Comparison of ENCODE assay signal across 21 cellular contexts in the genomic region with DNA sequence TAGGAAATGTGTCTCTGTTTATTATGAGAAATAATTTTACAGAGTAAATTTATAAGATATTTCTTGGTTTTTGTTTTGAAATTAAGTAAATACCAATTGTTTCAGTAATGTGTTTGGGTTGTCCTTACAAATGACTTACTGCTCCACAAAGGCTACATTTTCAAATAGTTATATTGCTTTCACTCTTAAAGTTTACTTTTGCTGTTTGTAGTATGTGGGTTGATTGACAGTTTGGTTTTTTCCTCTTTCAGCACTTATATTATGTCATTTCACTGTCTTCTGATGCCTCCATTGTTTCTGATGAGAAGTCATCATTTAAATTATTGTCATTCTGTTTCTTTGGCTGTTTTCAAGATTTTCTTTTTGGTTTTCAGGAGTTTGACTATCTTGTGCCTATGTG. TPM values are rescaled to one million over a fixed set of nuclear protein-coding genes. Genes with fewer than 3 reads are reported as not detected.
A peak's percentile ranks its signal among the peaks of the same experiment; 100 is the strongest.
DNase-seq lines count a peak whose midpoint lies in the region; ATAC-seq and TF ChIP-seq lines count a peak whose summit lies in the region.
"Had no signal": no experiment of that assay in that cellular context is flagged by ENCODE, and none has a peak within 500 bp of the region (broad histone marks: within the 10 kb centered on the region; RNA-seq: fewer than 3 reads in every experiment).

No MANE protein-coding gene starts in this region.

- no peak overlapping the region for H3K27ac ChIP-seq in heart left ventricle
- H3K27ac ChIP-seq: neutrophil, PC-9, prostate gland, upper lobe of left lung had no signal

- intact Hi-C loops in heart left ventricle (cut with DNase I), result no loop called here

- peak overlapping the region; percentile 66 for H3K27ac Mint-ChIP-seq in activated naive CD8-positive, alpha-beta T cell
- H3K27ac Mint-ChIP-seq in activated naive CD8-positive, alpha-beta T cell treated with anti-CD3 and anti-CD28 coated beads for 36 hours, result no peak overlapping the region
- H3K27ac Mint-ChIP-seq in activated naive CD8-positive, alpha-beta T cell treated with anti-CD3 and anti-CD28 coated beads, Interleukin-2, amount 50 U/mL, for 24 hours, result peak overlapping the region; percentile 68
- H3K27ac Mint-ChIP-seq in stimulated activated naive B cell treated with anti-CD40 and anti-IgM and Interleukin-4, amounts not matched to agents 10 μg/mL and 1 μg/mL and 100 μg/mL, for 72 hours, result peak overlapping the region; percentile 68

- H3K9me3 ChIP-seq in heart left ventricle, result no peaks in the 10 kb centered on the region
- H3K9me3 ChIP-seq: neutrophil, prostate gland, upper lobe of left lung had no signal

- H3K27me3 Mint-ChIP-seq in activated naive CD8-positive, alpha-beta T cell, result no peaks in the 10 kb centered on the region
- H3K27me3 Mint-ChIP-seq in activated naive CD8-positive, alpha-beta T cell treated with anti-CD3 and anti-CD28 coated beads for 36 hours, result no peaks in the 10 kb centered on the region
- no peaks in the 10 kb centered on the region for H3K27me3 Mint-ChIP-seq in activated naive CD8-positive, alpha-beta T cell treated with anti-CD3 and anti-CD28 coated beads, Interleukin-2, amount 50 U/mL, for 24 hours
- H3K27me3 Mint-ChIP-seq in stimulated activated naive B cell treated with anti-CD40 and anti-IgM and Interleukin-4, amounts not matched to agents 10 μg/mL and 1 μg/mL and 100 μg/mL, for 72 hours, result no peaks in the 10 kb centered on the region

- TF ChIP-seq POLR2A in heart left ventricle (IDR thresholded peaks at IDR 0.05), result no peak

- H3K27me3 ChIP-seq in heart left ventricle, result no peaks in the 10 kb centered on the region
- H3K27me3 ChIP-seq: heart right ventricle, neutrophil, upper lobe of left lung had no signal

- peaks cover 52% of the 10 kb centered on the region for H3K4me1 Mint-ChIP-seq in activated naive CD8-positive, alpha-beta T cell (ENCODE audit: low read depth)
- peaks cover 52% of the 10 kb centered on the region for H3K4me1 Mint-ChIP-seq in activated naive CD8-positive, alpha-beta T cell treated with anti-CD3 and anti-CD28 coated beads for 36 hours
- H3K4me1 Mint-ChIP-seq in activated naive CD8-positive, alpha-beta T cell treated with anti-CD3 and anti-CD28 coated beads, Interleukin-2, amount 50 U/mL, for 24 hours, result peaks cover 47% of the 10 kb centered on the region
- H3K4me1 Mint-ChIP-seq in stimulated activated naive B cell treated with anti-CD40 and anti-IgM and Interleukin-4, amounts not matched to agents 10 μg/mL and 1 μg/mL and 100 μg/mL, for 72 hours, result peaks cover 34 to 38% of the 10 kb centered on the region in 2 donors

- CTCF ChIA-PET in HEK293T (lab: Yijun Ruan, JAX), result no interaction called here

- peaks cover 9% of the 10 kb centered on the region for H3K9me3 Mint-ChIP-seq in activated naive CD8-positive, alpha-beta T cell (ENCODE audit: low read depth)
- peaks cover 17% of the 10 kb centered on the region for H3K9me3 Mint-ChIP-seq in activated naive CD8-positive, alpha-beta T cell treated with anti-CD3 and anti-CD28 coated beads for 36 hours
- peaks cover 8% of the 10 kb centered on the region for H3K9me3 Mint-ChIP-seq in activated naive CD8-positive, alpha-beta T cell treated with anti-CD3 and anti-CD28 coated beads, Interleukin-2, amount 50 U/mL, for 24 hours
- peaks cover 5 to 8% of the 10 kb centered on the region in 2 donors for H3K9me3 Mint-ChIP-seq in stimulated activated naive B cell treated with anti-CD40 and anti-IgM and Interleukin-4, amounts not matched to agents 10 μg/mL and 1 μg/mL and 100 μg/mL, for 72 hours

- H3K36me3 ChIP-seq in heart left ventricle, result peaks cover 0 to 6% (median 0%) of the 10 kb centered on the region in 9 donors
- H3K36me3 ChIP-seq: prostate gland had no signal

- no peak for DNase-seq in activated naive CD8-positive, alpha-beta T cell treated with anti-CD3 and anti-CD28 coated beads for 36 hours
- DNase-seq in HEK293T (ENCODE audit: extremely low spot score) (no peak), heart left ventricle (no peak), amygdala (lab: John Stamatoyannopoulos, UW) (no peak)
- no peak for DNase-seq in activated naive CD8-positive, alpha-beta T cell treated with anti-CD3 and anti-CD28 coated beads, Interleukin-2, amount 50 U/mL, for 24 hours
- no peak for DNase-seq in stimulated activated naive B cell treated with anti-CD40 and anti-IgM and Interleukin-4, amounts not matched to agents 10 μg/mL and 1 μg/mL and 100 μg/mL, for 72 hours
- DNase-seq: activated CD8-positive, alpha-beta memory T cell treated with anti-CD3 and anti-CD28 coated beads, Interleukin-2, amount 50 U/mL, for 4 hours; heart right ventricle; left colon; NCI-H1436 treated with DMSO at 0.1 percent for 48 hours; NCI-H2107; NCI-H446 treated with DMSO at 0.1 percent for 48 hours; PC-9; Right ventricle myocardium superior; stimulated activated CD8-positive, alpha-beta memory T cell treated with anti-CD3 and anti-CD28 coated beads, Interleukin-4, amount 100 ng/mL, for 48 hours; upper lobe of left lung had no signal

- no peak for ATAC-seq in activated naive CD8-positive, alpha-beta T cell treated with anti-CD3 and anti-CD28 coated beads, Interleukin-2, amount 50 U/mL, for 24 hours
- no peak for ATAC-seq in stimulated activated naive B cell treated with anti-CD40 and anti-IgM and Interleukin-4, amounts not matched to agents 10 μg/mL and 1 μg/mL and 100 μg/mL, for 72 hours (replicated peaks)
- ATAC-seq in heart left ventricle (no peak), HG02642 (IDR thresholded peaks at IDR 0.05; ENCODE audit: poor library complexity, unreplicated experiment) (no peak)
- ATAC-seq: left colon had no signal

- peaks cover 17% of the 10 kb centered on the region for H3K36me3 Mint-ChIP-seq in activated naive CD8-positive, alpha-beta T cell
- H3K36me3 Mint-ChIP-seq in activated naive CD8-positive, alpha-beta T cell treated with anti-CD3 and anti-CD28 coated beads for 36 hours, result peaks cover 42% of the 10 kb centered on the region
- peaks cover 26% of the 10 kb centered on the region for H3K36me3 Mint-ChIP-seq in activated naive CD8-positive, alpha-beta T cell treated with anti-CD3 and anti-CD28 coated beads, Interleukin-2, amount 50 U/mL, for 24 hours (ENCODE audit: low read depth)
- H3K36me3 Mint-ChIP-seq in stimulated activated naive B cell treated with anti-CD40 and anti-IgM and Interleukin-4, amounts not matched to agents 10 μg/mL and 1 μg/mL and 100 μg/mL, for 72 hours, result peaks cover 28 to 34% of the 10 kb centered on the region in 2 donors

- H3K4me1 ChIP-seq in heart left ventricle, result peaks cover 0 to 56% (median 21%) of the 10 kb centered on the region in 12 donors
- H3K4me1 ChIP-seq: prostate gland had no signal

- peak overlapping the region; percentile 52 for H3K4me3 Mint-ChIP-seq in activated naive CD8-positive, alpha-beta T cell
- no peak overlapping the region for H3K4me3 Mint-ChIP-seq in activated naive CD8-positive, alpha-beta T cell treated with anti-CD3 and anti-CD28 coated beads for 36 hours
- H3K4me3 Mint-ChIP-seq in activated naive CD8-positive, alpha-beta T cell treated with anti-CD3 and anti-CD28 coated beads, Interleukin-2, amount 50 U/mL, for 24 hours, result no peak overlapping the region
- no peak overlapping the region for H3K4me3 Mint-ChIP-seq in stimulated activated naive B cell treated with anti-CD40 and anti-IgM and Interleukin-4, amounts not matched to agents 10 μg/mL and 1 μg/mL and 100 μg/mL, for 72 hours

- no peak overlapping the region for H3K4me3 ChIP-seq in heart left ventricle
- H3K4me3 ChIP-seq: heart right ventricle, PC-9, prostate gland, upper lobe of left lung had no signal

- TF ChIP-seq CTCF in heart left ventricle (IDR thresholded peaks at IDR 0.05), result no peak

- POLR2A ChIA-PET in HEK293T (lab: Yijun Ruan, JAX), result no interaction called here

TF ChIP-seq in HEK293T, 16 proteins besides CTCF, POLR2A, EP300 and RAD21:
- TF ChIP-seq FOXM1 (IDR thresholded peaks at IDR 0.05; ENCODE audit: borderline replicate concordance), result no peak
- TF ChIP-seq, protein P1, sequence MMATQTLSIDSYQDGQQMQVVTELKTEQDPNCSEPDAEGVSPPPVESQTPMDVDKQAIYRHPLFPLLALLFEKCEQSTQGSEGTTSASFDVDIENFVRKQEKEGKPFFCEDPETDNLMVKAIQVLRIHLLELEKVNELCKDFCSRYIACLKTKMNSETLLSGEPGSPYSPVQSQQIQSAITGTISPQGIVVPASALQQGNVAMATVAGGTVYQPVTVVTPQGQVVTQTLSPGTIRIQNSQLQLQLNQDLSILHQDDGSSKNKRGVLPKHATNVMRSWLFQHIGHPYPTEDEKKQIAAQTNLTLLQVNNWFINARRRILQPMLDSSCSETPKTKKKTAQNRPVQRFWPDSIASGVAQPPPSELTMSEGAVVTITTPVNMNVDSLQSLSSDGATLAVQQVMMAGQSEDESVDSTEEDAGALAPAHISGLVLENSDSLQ (IDR thresholded peaks at IDR 0.05), result peak; percentile 77

RNA-seq across cellular contexts. Expression of a gene that starts 34.9 kb away (rescaled TPM):
- 1 to 10 TPM; 2.3 to 2.6 TPM for total RNA-seq in activated naive CD8-positive, alpha-beta T cell treated with anti-CD3 and anti-CD28 coated beads for 36 hours
- total RNA-seq in heart left ventricle, result 1 to 10 TPM in 1 of 9 donors, under 1 TPM in 7, not detected in 1; 0.26 to 1.5 (median 0.58) TPM
- under 1 TPM in 1 of 2 donors, not detected in 1; 0.50 TPM for polyA plus RNA-seq in heart left ventricle
- total RNA-seq: epithelial cell of proximal tubule had no signal

RNA-seq across cellular contexts. Expression of a gene that starts 47.7 kb away (rescaled TPM):
- 10 to 100 TPM; 55.5 to 56.1 TPM for total RNA-seq in activated naive CD8-positive, alpha-beta T cell treated with anti-CD3 and anti-CD28 coated beads for 36 hours
- 10 to 100 TPM; 49.0 to 95.5 (median 55.5) TPM for total RNA-seq in heart left ventricle
- polyA plus RNA-seq in heart left ventricle, result 10 to 100 TPM; 19.1 to 52.8 TPM
